In the genomic region with DNA sequence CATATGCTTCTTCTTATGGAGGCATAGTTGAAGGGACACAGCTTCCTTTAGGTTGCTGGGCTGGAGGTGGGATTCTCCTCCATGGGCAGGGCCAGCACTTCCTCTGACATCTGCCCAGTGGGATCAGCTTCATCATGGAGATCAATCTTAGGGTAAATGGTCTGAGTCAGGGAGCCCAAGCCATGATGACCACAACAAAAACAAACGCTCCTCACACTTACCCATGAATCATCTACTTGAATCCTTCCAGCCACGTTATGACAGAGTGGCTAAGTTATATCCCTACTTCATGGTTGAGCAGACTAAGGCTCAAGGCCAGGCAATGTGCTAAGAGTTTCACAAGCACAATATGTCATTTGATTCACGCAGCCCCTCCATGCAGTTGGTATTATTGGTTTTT, we compare ENCODE assay signal across 17 cellular contexts.
DNase-seq lines count a peak whose midpoint lies in the region; ATAC-seq and TF ChIP-seq lines count a peak whose summit lies in the region.
"Had no signal": no experiment of that assay in that cellular context is flagged by ENCODE, and none has a peak within 500 bp of the region (broad histone marks: within the 10 kb centered on the region; RNA-seq: fewer than 3 reads in every experiment).

No MANE protein-coding gene starts in this region.

- H3F3A ChIP-seq in smooth muscle cell (ENCODE audit: low read depth): no peaks in the 10 kb centered on the region

- no peaks in the 10 kb centered on the region for H3K4me1 Mint-ChIP-seq in activated T-helper 17 cell treated with anti-CD3 and anti-CD28 coated beads, Interleukin-2, amount 50 U/mL, for 72 hours
- H3K4me1 Mint-ChIP-seq: activated CD8-positive, alpha-beta memory T cell treated with anti-CD3 and anti-CD28 coated beads, Interleukin-2, amount 10 ng/mL, durations not matched to agents 7 days and 5 days had no signal

- no peak overlapping the region for H3K27ac Mint-ChIP-seq in activated T-helper 17 cell treated with anti-CD3 and anti-CD28 coated beads, Interleukin-2, amount 50 U/mL, for 72 hours
- H3K27ac Mint-ChIP-seq: activated CD8-positive, alpha-beta memory T cell treated with anti-CD3 and anti-CD28 coated beads, Interleukin-2, amount 10 ng/mL, durations not matched to agents 7 days and 5 days; activated naive CD8-positive, alpha-beta T cell had no signal

- no peaks in the 10 kb centered on the region for H3K36me3 Mint-ChIP-seq in activated T-helper 17 cell treated with anti-CD3 and anti-CD28 coated beads, Interleukin-2, amount 50 U/mL, for 72 hours (ENCODE audit: low read depth)
- H3K36me3 Mint-ChIP-seq: activated CD8-positive, alpha-beta memory T cell treated with anti-CD3 and anti-CD28 coated beads, Interleukin-2, amount 10 ng/mL, durations not matched to agents 7 days and 5 days; activated naive CD8-positive, alpha-beta T cell had no signal

- no peak overlapping the region for H3K4me3 Mint-ChIP-seq in activated T-helper 17 cell treated with anti-CD3 and anti-CD28 coated beads, Interleukin-2, amount 50 U/mL, for 72 hours
- H3K4me3 Mint-ChIP-seq: activated CD8-positive, alpha-beta memory T cell treated with anti-CD3 and anti-CD28 coated beads, Interleukin-2, amount 10 ng/mL, durations not matched to agents 7 days and 5 days; activated naive CD8-positive, alpha-beta T cell; nephron had no signal

- TF ChIP-seq CTCF in fibroblast of pulmonary artery (IDR thresholded peaks at IDR 0.05; ENCODE audit: low read length, missing control alignments) (no peak), smooth muscle cell (IDR thresholded peaks at IDR 0.05; ENCODE audit: borderline replicate concordance, insufficient read depth, poor library complexity, severe bottlenecking) (no peak), tibial nerve (IDR thresholded peaks at IDR 0.05) (no peak)

- H3K9me3 Mint-ChIP-seq in activated T-helper 17 cell treated with anti-CD3 and anti-CD28 coated beads, Interleukin-2, amount 50 U/mL, for 72 hours: no peaks in the 10 kb centered on the region
- H3K9me3 Mint-ChIP-seq: nephron had no signal

- H3K36me3 ChIP-seq in smooth muscle cell (ENCODE audit: low read depth) (no peaks in the 10 kb centered on the region), tibial nerve (no peaks in the 10 kb centered on the region)
- H3K36me3 ChIP-seq: left ventricle myocardium inferior, sigmoid colon, WERI-Rb-1 had no signal

- TF ChIP-seq EP300 in tibial nerve (IDR thresholded peaks at IDR 0.05): no peak

- H3K27me3 ChIP-seq in smooth muscle cell (ENCODE audit: low read depth) (no peaks in the 10 kb centered on the region), tibial nerve (no peaks in the 10 kb centered on the region)
- H3K27me3 ChIP-seq: sigmoid colon had no signal

- WGBS in smooth muscle cell (ENCODE audit: low lambda C conversion rate): 24% methylated on average over 3 of the region's 3 CpGs
- 60 to 61% methylated on average over 3 of the region's 3 CpGs for WGBS in tibial nerve, 2 donors

- H2AFZ ChIP-seq in smooth muscle cell (ENCODE audit: low read depth): no peak overlapping the region

- H3K79me2 ChIP-seq in smooth muscle cell (ENCODE audit: low read depth): no peaks in the 10 kb centered on the region

- peak; percentile 61 for DNase-seq in HCEC 1CT
- DNase-seq in fibroblast of pulmonary artery (ENCODE audit: low read depth): peak; percentile 39
- DNase-seq in smooth muscle cell (lab: John Stamatoyannopoulos, UW; ENCODE audit: unreplicated experiment): no peak
- no peak for DNase-seq in tibial nerve (ENCODE audit: low spot score in 2 of 2)
- DNase-seq in activated CD8-positive, alpha-beta memory T cell treated with anti-CD3 and anti-CD28 coated beads for 24 hours: no peak
- no peak for DNase-seq in activated naive CD4-positive, alpha-beta T cell treated with anti-CD3 and anti-CD28 coated beads, Interleukin-2, amount 50 U/mL, for 16 hours
- DNase-seq: activated CD8-positive, alpha-beta memory T cell treated with anti-CD3 and anti-CD28 coated beads, Interleukin-2, amount 10 ng/mL, durations not matched to agents 7 days and 5 days; cortex of kidney; left ventricle myocardium inferior; NK-92 treated with Interleukin-12 subunit alpha and Interleukin-12 subunit beta, amount 100 ng/mL, for 24 hours; sigmoid colon; substantia nigra; WERI-Rb-1 had no signal

- peak overlapping the region; percentile 2 for H3K4me2 ChIP-seq in smooth muscle cell

- H3K9me3 ChIP-seq in smooth muscle cell (replicated peaks; ENCODE audit: low read depth): no peaks in the 10 kb centered on the region
- H3K9me3 ChIP-seq in tibial nerve: no peaks in the 10 kb centered on the region
- H3K9me3 ChIP-seq: left ventricle myocardium inferior, sigmoid colon had no signal

- no peak for TF ChIP-seq POLR2A in tibial nerve (IDR thresholded peaks at IDR 0.05)

- H3K9ac ChIP-seq in smooth muscle cell (ENCODE audit: low read depth): no peak overlapping the region

- no peaks in the 10 kb centered on the region for H3K4me1 ChIP-seq in smooth muscle cell (ENCODE audit: low read depth)
- no peaks in the 10 kb centered on the region for H3K4me1 ChIP-seq in tibial nerve
- H3K4me1 ChIP-seq: sigmoid colon had no signal

- H3K27me3 Mint-ChIP-seq in activated T-helper 17 cell treated with anti-CD3 and anti-CD28 coated beads, Interleukin-2, amount 50 U/mL, for 72 hours: no peaks in the 10 kb centered on the region
- H3K27me3 Mint-ChIP-seq: activated CD8-positive, alpha-beta memory T cell treated with anti-CD3 and anti-CD28 coated beads, Interleukin-2, amount 10 ng/mL, durations not matched to agents 7 days and 5 days; activated naive CD8-positive, alpha-beta T cell had no signal

- no peaks in the 10 kb centered on the region for H4K20me1 ChIP-seq in smooth muscle cell (ENCODE audit: low read depth)

- peak overlapping the region; percentile 9 for H3K27ac ChIP-seq in smooth muscle cell (ENCODE audit: low read depth)
- H3K27ac ChIP-seq in tibial nerve: no peak overlapping the region
- H3K27ac ChIP-seq: left ventricle myocardium inferior, sigmoid colon, SK-N-MC, WERI-Rb-1 had no signal

- ATAC-seq in activated T-helper 17 cell treated with anti-CD3 and anti-CD28 coated beads, Interleukin-2, amount 50 U/mL, for 72 hours (replicated peaks): peak; percentile 44
- ATAC-seq: activated CD8-positive, alpha-beta memory T cell treated with anti-CD3 and anti-CD28 coated beads, Interleukin-2, amount 10 ng/mL, durations not matched to agents 7 days and 5 days had no signal

- no peak overlapping the region for H3K4me3 ChIP-seq in fibroblast of pulmonary artery (replicated peaks; ENCODE audit: low read depth, low read length)
- no peak overlapping the region for H3K4me3 ChIP-seq in smooth muscle cell
- no peak overlapping the region for H3K4me3 ChIP-seq in tibial nerve
- H3K4me3 ChIP-seq: left ventricle myocardium inferior, sigmoid colon, SK-N-MC had no signal

Comparison
In these comparisons a context has a peak if more than half of its experiments do, and no peak if none do; other contexts are left out.
1. DNase-seq: peak in HCEC 1CT (single experiment) and fibroblast of pulmonary artery (single experiment); none in smooth muscle cell (single experiment), tibial nerve (0 of 2), activated CD8-positive, alpha-beta memory T cell treated with anti-CD3 and anti-CD28 coated beads for 24 hours (single experiment) and activated naive CD4-positive, alpha-beta T cell treated with anti-CD3 and anti-CD28 coated beads, Interleukin-2, amount 50 U/mL, for 16 hours (single experiment).